ENCODE assay signal across 18 cellular contexts in the genomic region with DNA sequence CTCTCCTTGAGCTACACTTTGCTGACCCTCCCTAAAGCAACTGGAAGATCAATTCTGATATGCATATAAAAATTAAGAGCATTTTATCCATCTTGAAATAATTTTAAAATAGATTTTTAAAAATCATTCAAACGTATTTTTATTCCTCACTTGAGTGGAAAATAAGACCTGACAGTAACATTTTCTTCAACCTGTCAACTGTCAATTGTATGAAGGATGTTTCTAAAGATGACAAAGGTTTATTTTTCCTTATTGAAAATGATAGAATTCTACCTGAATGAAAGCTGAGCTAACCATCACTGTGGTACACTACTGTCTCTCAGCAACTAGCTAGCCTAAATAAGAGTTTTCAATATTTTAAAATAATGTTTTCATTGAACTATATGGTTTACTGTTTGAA. TPM values are rescaled to one million over a fixed set of nuclear protein-coding genes. Genes with fewer than 3 reads are reported as not detected.
DNase-seq lines count a peak whose midpoint lies in the region; ATAC-seq, FAIRE-seq and TF ChIP-seq lines count a peak whose summit lies in the region.
"Had no signal": no experiment of that assay in that cellular context is flagged by ENCODE, and none has a peak within 500 bp of the region (broad histone marks: within the 10 kb centered on the region; RNA-seq: fewer than 3 reads in every experiment).

No MANE protein-coding gene starts in this region.

- H3K9me2 ChIP-seq in PC-9 (ENCODE audit: insufficient read depth) = no peaks in the 10 kb centered on the region; the same call in 1 of the 2 replicates

- H3F3A ChIP-seq in PC-9 (ENCODE audit: insufficient read depth, low read depth) = no peaks in the 10 kb centered on the region

- POLR2A ChIA-PET in PC-9 (lab: Charles Lee; ENCODE audit: unreplicated experiment) = interaction anchor here (0.6 kb wide), 1 partner anchor 117 kb away, joined by 5 read pairs; no protein-coding TSS in a partner anchor

- intact Hi-C loops in PC-9 (cut with micrococcal nuclease; ENCODE audit: unreplicated experiment) = no loop called here

- FAIRE-seq in G401.6 (lab: Jason Lieb, UNC) (peak; percentile 30), islet of Langerhans (lab: Jason Lieb, UNC) (peak; percentile 17)
- FAIRE-seq: A204.1, GM12892, GM18507, H1 had no signal

- H3K27me3 ChIP-seq in PC-9 (ENCODE audit: insufficient read depth, low read depth) = no peaks in the 10 kb centered on the region

- H3K27ac ChIP-seq in PC-9 = no peak overlapping the region; the same call in 1 of the 2 replicates
- H3K27ac ChIP-seq: C4-2B had no signal

- CTCF ChIA-PET in PC-9 (lab: Charles Lee) = no interaction called here

- H3K79me2 ChIP-seq in PC-9 (ENCODE audit: low read depth) = peaks cover 99% of the 10 kb centered on the region

- H3K4me2 ChIP-seq in PC-9 = 0 out of 2 replicates have a peak overlapping the region, but pooled peaks have one; percentile 98

- peaks cover 44% of the 10 kb centered on the region for H3K4me1 ChIP-seq in PC-9 (replicated peaks; ENCODE audit: insufficient read depth)

- H3K4me3 ChIP-seq in PC-9 = no peak overlapping the region

- H2AFZ ChIP-seq in PC-9 = no peak overlapping the region

- H3K9me3 ChIP-seq in PC-9 (ENCODE audit: insufficient read depth, low read depth) = no peaks in the 10 kb centered on the region

- no TSS peak for BruUV-seq in PC-9 (replicated peaks; lab: Mats Ljungman, UMichigan)

- peaks cover 54% of the 10 kb centered on the region for H4K20me1 ChIP-seq in PC-9 (ENCODE audit: insufficient read depth)

- no peak for TF ChIP-seq CTCF in PC-9 (conservative IDR thresholded peaks at IDR 0.05)

- ATAC-seq in HG02970 (IDR thresholded peaks at IDR 0.05; ENCODE audit: low FRiP score, unreplicated experiment) = no peak

- peaks cover 25% of the 10 kb centered on the region for H3K36me3 ChIP-seq in PC-9 (ENCODE audit: low read depth)

- DNase-seq in PC-9 (no peak), SIG-M5 treated with dmso at 0.1 percent for 504 hours (lab: John Stamatoyannopoulos, UW; ENCODE audit: unreplicated experiment) (no peak), OCI-M2 (lab: John Stamatoyannopoulos, UW; ENCODE audit: unreplicated experiment) (no peak)
- no peak for DNase-seq in stimulated activated CD4-positive, alpha-beta T cell treated with anti-CD3 and anti-CD28 coated beads, Interleukin-1b, Interleukin-23, amount 100 ng/mL, for 48 hours
- DNase-seq: AML-193; CD4-positive, alpha-beta T cell; DMS 273 treated with DMSO at 0.1 percent for 48 hours; GDM1; H9; KG1 had no signal

RNA-seq across cellular contexts. Expression of a gene that starts 7.0 kb away (rescaled TPM):
- 38.0 and 42.7 TPM in 2 replicates for total RNA-seq in PC-9 (2021)
- total RNA-seq: CD4-positive, alpha-beta T cell had no signal
